25 cellular contexts compared by ENCODE assay signal in the genomic region with DNA sequence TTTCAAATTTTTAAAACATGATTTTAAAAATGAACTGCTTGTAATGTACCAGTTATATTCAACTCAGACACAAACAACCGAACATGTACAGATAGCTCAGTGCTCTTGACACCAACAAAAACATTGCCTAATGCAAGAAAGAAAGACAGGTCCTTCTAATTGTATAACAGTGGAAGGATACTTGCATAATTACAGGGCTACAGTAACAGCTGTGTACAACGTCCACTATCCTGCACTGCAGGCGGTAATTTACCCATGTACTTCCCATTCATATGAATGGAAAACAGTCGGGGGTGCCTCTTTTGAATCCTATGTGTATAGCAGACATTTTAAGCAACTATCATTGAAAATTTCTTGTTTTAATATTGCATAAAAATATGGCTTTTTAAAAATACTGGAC.
DNase-seq lines count a peak whose midpoint lies in the region; ATAC-seq lines count a peak whose summit lies in the region.
"Had no signal": no experiment of that assay in that cellular context is flagged by ENCODE, and none has a peak within 500 bp of the region (broad histone marks: within the 10 kb centered on the region; RNA-seq: fewer than 3 reads in every experiment).

No MANE protein-coding gene starts in this region.

- ATAC-seq in GM19455 (IDR thresholded peaks at IDR 0.05; ENCODE audit: unreplicated experiment): no peak
- ATAC-seq in HG03108 (IDR thresholded peaks at IDR 0.05; ENCODE audit: unreplicated experiment): no peak
- ATAC-seq: activated CD4-positive, alpha-beta T cell treated with anti-CD3 and anti-CD28 coated beads for 36 hours; CD8-positive, alpha-beta T cell; gastrocnemius medialis; naive thymus-derived CD4-positive, alpha-beta T cell had no signal

- peak; percentile 12 for DNase-seq in DMS153 (lab: John Stamatoyannopoulos, UW)
- DNase-seq in DMS153 treated with DMSO at 0.1 percent for 48 hours (lab: John Stamatoyannopoulos, UW; ENCODE audit: unreplicated experiment): no peak
- DNase-seq in NCI-H2107 treated with DMSO at 0.1 percent for 48 hours (lab: John Stamatoyannopoulos, UW; ENCODE audit: unreplicated experiment): peak; percentile 51
- DNase-seq in NOMO-1 treated with dmso at 0.1 percent for 144 hours (lab: John Stamatoyannopoulos, UW; ENCODE audit: unreplicated experiment): peak; percentile 43
- peak; percentile 13 for DNase-seq in retina
- DNase-seq in activated CD4-positive, alpha-beta T cell treated with anti-CD3 and anti-CD28 coated beads, Interleukin-2, amount 50 U/mL, for 1 hour: no peak
- DNase-seq: activated CD4-positive, alpha-beta T cell treated with anti-CD3 and anti-CD28 coated beads for 36 hours; activated naive CD4-positive, alpha-beta T cell; activated T-cell treated with anti-CD3 and anti-CD28 coated beads, Interleukin-2, amount 50 U/mL, for 48 hours; CD8-positive, alpha-beta T cell; DMS53; effector memory CD4-positive, alpha-beta T cell; erythroblast; gastrocnemius medialis; GDM1; hypothalamus; left ventricle myocardium inferior; naive thymus-derived CD4-positive, alpha-beta T cell; NCI-H226; NK-92 treated with Interleukin-12 subunit alpha and Interleukin-12 subunit beta, amount 100 ng/mL, for 24 hours; occipital lobe; stimulated activated CD4-positive, alpha-beta T cell treated with anti-CD3 and anti-CD28 coated beads, Interleukin-2, amount 100 ng/mL, for 24 hours; T-helper 2 cell had no signal

Comparison
In these comparisons a context has a peak if more than half of its experiments do, and no peak if none do; other contexts are left out.
1. DNase-seq: peak in DMS153 (single experiment), NCI-H2107 treated with DMSO at 0.1 percent for 48 hours (single experiment), NOMO-1 treated with dmso at 0.1 percent for 144 hours (single experiment) and retina (single experiment); none in DMS153 treated with DMSO at 0.1 percent for 48 hours (single experiment) and activated CD4-positive, alpha-beta T cell treated with anti-CD3 and anti-CD28 coated beads, Interleukin-2, amount 50 U/mL, for 1 hour (single experiment).